24 cellular contexts compared by ENCODE assay signal in genomic region chr12:21647179-21647578, GRCh38. TPM values are rescaled to one million over a fixed set of nuclear protein-coding genes. Genes with fewer than 3 reads are reported as not detected.
DNase-seq lines count a peak whose midpoint lies in the region; ATAC-seq, FAIRE-seq and TF ChIP-seq lines count a peak whose summit lies in the region.
"Had no signal": no experiment of that assay in that cellular context is flagged by ENCODE, and none has a peak within 500 bp of the region (broad histone marks: within the 10 kb centered on the region; RNA-seq: fewer than 3 reads in every experiment).

No MANE protein-coding gene starts in this region.

- no peak for FAIRE-seq in A549 (lab: Jason Lieb, UNC)
- FAIRE-seq: endometrium had no signal

- peaks cover 73% of the 10 kb centered on the region for H3K36me3 Mint-ChIP-seq in CD4-positive, CD25-positive, alpha-beta regulatory T cell
- H3K36me3 Mint-ChIP-seq in IgD-negative memory B cell (peaks cover 9% of the 10 kb centered on the region), brain (peaks cover 96% of the 10 kb centered on the region)

- ATAC-seq in A549 (no peak), mucosa of descending colon (no peak)
- ATAC-seq in CD4-positive, CD25-positive, alpha-beta regulatory T cell (ENCODE audit: low read depth in 2 of 2): no peak
- ATAC-seq: stimulated activated effector memory CD8-positive, alpha-beta T cell treated with anti-CD3 and anti-CD28 coated beads, Interleukin-12 subunit alpha, Interleukin-12 subunit beta, amount 100 ng/mL, for 72 hours had no signal

- TF ChIP-seq EP300 in A549 (IDR thresholded peaks at IDR 0.05) (no peak), SK-N-SH (IDR thresholded peaks at IDR 0.05; ENCODE audit: borderline replicate concordance in 1 of 2, low read depth in 1 of 2, low read length in 1 of 2) (no peak)

- peaks cover 93% of the 10 kb centered on the region for H3K4me1 ChIP-seq in A549
- peaks cover 67% of the 10 kb centered on the region for H3K4me1 ChIP-seq in CD4-positive, CD25-positive, alpha-beta regulatory T cell (ENCODE audit: control insufficient read depth, insufficient read depth, low read length, poor library complexity, severe bottlenecking)
- no peaks in the 10 kb centered on the region for H3K4me1 ChIP-seq in mucosa of descending colon (ENCODE audit: low read depth)
- H3K4me1 ChIP-seq in SK-N-SH (ENCODE audit: control insufficient read depth in 1 of 2, insufficient read depth in 2 of 2, low read depth in 1 of 2, low read length in 1 of 2): peaks cover 4 to 8% of the 10 kb centered on the region in 2 experiments; a peak in 2 of 4 replicates

- TF ChIP-seq CTCF in A549 (IDR thresholded peaks at IDR 0.05): no peak
- TF ChIP-seq CTCF in brain (conservative IDR thresholded peaks at IDR 0.05): no peak
- no peak for TF ChIP-seq CTCF in mucosa of descending colon (IDR thresholded peaks at IDR 0.05)
- no peak for TF ChIP-seq CTCF in SK-N-SH (IDR thresholded peaks at IDR 0.05)

- CTCF ChIA-PET in A549 (lab: Yijun Ruan, JAX) (interaction anchor here (0.6 to 2.8 kb wide), 4 partner anchors 13 to 410 kb away, joined by 3 to 12 read pairs (median 5); no protein-coding TSS in a partner anchor), SK-N-SH (lab: Yijun Ruan, JAX) (interaction anchor here (1.4 to 2.6 kb wide), 3 partner anchors 10 to 33 kb away, joined by 3 to 7 read pairs (median 5); partner anchors contain the start of gene LDHB)

- no peaks in the 10 kb centered on the region for H3K9me2 ChIP-seq in SK-N-SH

- H3K9me3 Mint-ChIP-seq in CD4-positive, CD25-positive, alpha-beta regulatory T cell: peaks cover 0 to 1% (median 0%) of the 10 kb centered on the region in 7 donors
- H3K9me3 Mint-ChIP-seq in IgD-negative memory B cell (no peaks in the 10 kb centered on the region), brain (no peaks in the 10 kb centered on the region)
- H3K9me3 Mint-ChIP-seq: activated CD4-positive, alpha-beta memory T cell treated with anti-CD3 and anti-CD28 coated beads, Interleukin-2, amount 10 ng/mL, durations not matched to agents 7 days and 5 days; stimulated activated effector memory CD8-positive, alpha-beta T cell treated with anti-CD3 and anti-CD28 coated beads, Interleukin-12 subunit alpha, Interleukin-12 subunit beta, amount 100 ng/mL, for 72 hours had no signal

- H3K27ac ChIP-seq in A549 (peak overlapping the region; percentile 58 to 69; a peak in 4 of 6 replicates), SK-N-SH (ENCODE audit: low read depth in 2 of 2, low read length in 1 of 2) (no peak overlapping the region)
- no peak overlapping the region for H3K27ac ChIP-seq in CD4-positive, CD25-positive, alpha-beta regulatory T cell (ENCODE audit: insufficient read depth, low read length, poor library complexity, severe bottlenecking)
- H3K27ac ChIP-seq: KMS-11, skin epidermis had no signal

- no peaks in the 10 kb centered on the region for H4K20me1 ChIP-seq in SK-N-SH (ENCODE audit: insufficient read depth)

- DNase-seq in A549 (ENCODE audit: low read depth in 1 of 2, low spot score in 1 of 2) (no peak), mucosa of descending colon (no peak), SK-N-SH (no peak)
- DNase-seq in CD4-positive, CD25-positive, alpha-beta regulatory T cell: no peak
- DNase-seq in activated CD8-positive, alpha-beta memory T cell treated with anti-CD3 and anti-CD28 coated beads, Interleukin-2, amount 50 U/mL, for 48 hours: no peak
- DNase-seq: activated CD4-positive, alpha-beta memory T cell treated with anti-CD3 and anti-CD28 coated beads, Interleukin-2, amount 10 ng/mL, durations not matched to agents 7 days and 5 days; amygdala; COR-L47; H7; kidney glomerular epithelial cell; MV-4-11; NCI-H187; NCI-H69; occipital lobe; stimulated activated CD4-positive, alpha-beta T cell treated with anti-CD3 and anti-CD28 coated beads, Interleukin-2, amount 100 ng/mL, for 24 hours had no signal

- peaks cover 94% of the 10 kb centered on the region for H3K36me3 ChIP-seq in CD4-positive, CD25-positive, alpha-beta regulatory T cell (ENCODE audit: control insufficient read depth, insufficient read depth, low read length)
- H3K36me3 ChIP-seq in mucosa of descending colon (ENCODE audit: low read depth): peaks cover 4% of the 10 kb centered on the region
- peaks cover 72 to 83% of the 10 kb centered on the region in 2 experiments for H3K36me3 ChIP-seq in SK-N-SH (replicated peaks in 1 of 2; ENCODE audit: control insufficient read depth in 1 of 2, insufficient read depth in 2 of 2, low read length in 1 of 2)

- peak overlapping the region; percentile 63 to 89 (median 67) for H3K27ac Mint-ChIP-seq in CD4-positive, CD25-positive, alpha-beta regulatory T cell
- peak overlapping the region in 2 of 3 donors; percentile 19 to 77 for H3K27ac Mint-ChIP-seq in IgD-negative memory B cell
- H3K27ac Mint-ChIP-seq in brain: peak overlapping the region; percentile 6 to 73 (median 44)
- H3K27ac Mint-ChIP-seq: activated CD4-positive, alpha-beta memory T cell treated with anti-CD3 and anti-CD28 coated beads, Interleukin-2, amount 10 ng/mL, durations not matched to agents 7 days and 5 days; stimulated activated effector memory CD8-positive, alpha-beta T cell treated with anti-CD3 and anti-CD28 coated beads, Interleukin-12 subunit alpha, Interleukin-12 subunit beta, amount 100 ng/mL, for 72 hours had no signal

- H3K9ac ChIP-seq in SK-N-SH: no peak overlapping the region
- H3K9ac ChIP-seq: KMS-11 had no signal

- no peak for TF ChIP-seq POLR2A in A549 (IDR thresholded peaks at IDR 0.05; ENCODE audit: low read length)

- TF ChIP-seq RAD21 in A549 (conservative IDR thresholded peaks at IDR 0.05 in 1 of 2, IDR thresholded peaks at IDR 0.05 in 1 of 2): no peak
- TF ChIP-seq RAD21 in SK-N-SH (IDR thresholded peaks at IDR 0.05; ENCODE audit: low read length): no peak

- H3K79me2 ChIP-seq in SK-N-SH (ENCODE audit: insufficient read depth): peaks cover 31% of the 10 kb centered on the region

- H3K27me3 ChIP-seq in CD4-positive, CD25-positive, alpha-beta regulatory T cell (ENCODE audit: control insufficient read depth, insufficient read depth, low read length): no peaks in the 10 kb centered on the region
- no peaks in the 10 kb centered on the region for H3K27me3 ChIP-seq in SK-N-SH (ENCODE audit: insufficient read depth)

- no peaks in the 10 kb centered on the region for H3K27me3 Mint-ChIP-seq in CD4-positive, CD25-positive, alpha-beta regulatory T cell
- H3K27me3 Mint-ChIP-seq in IgD-negative memory B cell (no peaks in the 10 kb centered on the region), brain (no peaks in the 10 kb centered on the region)
- H3K27me3 Mint-ChIP-seq: activated CD4-positive, alpha-beta memory T cell treated with anti-CD3 and anti-CD28 coated beads, Interleukin-2, amount 10 ng/mL, durations not matched to agents 7 days and 5 days had no signal

- no peak overlapping the region for H2AFZ ChIP-seq in SK-N-SH (ENCODE audit: low read depth)

- intact Hi-C loops in mucosa of descending colon (cut with DNase I, micrococcal nuclease): no loop called here

- H3K9me3 ChIP-seq in A549 (no peaks in the 10 kb centered on the region), mucosa of descending colon (no peaks in the 10 kb centered on the region), SK-N-SH (no peaks in the 10 kb centered on the region)
- no peaks in the 10 kb centered on the region for H3K9me3 ChIP-seq in CD4-positive, CD25-positive, alpha-beta regulatory T cell (ENCODE audit: control insufficient read depth in 2 of 2, low read length in 2 of 2)

- H3K4me3 ChIP-seq in A549 (no peak overlapping the region), mucosa of descending colon (no peak overlapping the region), SK-N-SH (ENCODE audit: low read depth in 2 of 2, low read length in 1 of 2) (no peak overlapping the region)
- H3K4me3 ChIP-seq in CD4-positive, CD25-positive, alpha-beta regulatory T cell (ENCODE audit: low read depth, low read length): no peak overlapping the region
- H3K4me3 ChIP-seq: skin epidermis had no signal

- H3K4me1 Mint-ChIP-seq in CD4-positive, CD25-positive, alpha-beta regulatory T cell: peaks cover 54 to 96% (median 80%) of the 10 kb centered on the region in 4 donors
- H3K4me1 Mint-ChIP-seq in IgD-negative memory B cell (peaks cover 2 to 12% (median 11%) of the 10 kb centered on the region in 3 donors), brain (peaks cover 76% of the 10 kb centered on the region)

- H3F3A ChIP-seq in SK-N-SH (replicated peaks; ENCODE audit: insufficient read depth): peaks cover 3% of the 10 kb centered on the region

- H3K4me2 ChIP-seq in A549 (peak overlapping the region; percentile 63), SK-N-SH (no peak overlapping the region)
- H3K4me2 ChIP-seq: KMS-11 had no signal

- no peak overlapping the region for H3K4me3 Mint-ChIP-seq in CD4-positive, CD25-positive, alpha-beta regulatory T cell
- H3K4me3 Mint-ChIP-seq in IgD-negative memory B cell (no peak overlapping the region), brain (no peak overlapping the region)
- H3K4me3 Mint-ChIP-seq: activated CD4-positive, alpha-beta memory T cell treated with anti-CD3 and anti-CD28 coated beads, Interleukin-2, amount 10 ng/mL, durations not matched to agents 7 days and 5 days; stimulated activated effector memory CD8-positive, alpha-beta T cell treated with anti-CD3 and anti-CD28 coated beads, Interleukin-12 subunit alpha, Interleukin-12 subunit beta, amount 100 ng/mL, for 72 hours had no signal

- POLR2A ChIA-PET in A549 (lab: Yijun Ruan, JAX): interaction anchor here (3.9 kb wide), 1 partner anchor 10 kb away, joined by 36 read pairs; the partner anchor contains the start of gene LDHB
- POLR2A ChIA-PET in SK-N-SH (lab: Yijun Ruan, JAX): interaction anchor here (0.6 kb wide), 1 partner anchor 16 kb away, joined by 4 read pairs; no protein-coding TSS in a partner anchor

RNA-seq across cellular contexts. Expression of gene LDHB, which starts 10.5 kb away (rescaled TPM):
- polyA plus RNA-seq in A549 (2011; rRNA removed) (1,881 and 2,260 TPM in 2 replicates), A549 (2017; fragmentation: RNase III; extraction: RNeasy Plus Mini Kit Qiagen cat#74134 plus additional on column Dnase treatment) (1,745 to 1,852 TPM (median 1,788 TPM) in 3 replicates), IgD-negative memory B cell (429 TPM), brain (ENCODE audit: insufficient read depth, low read depth, low replicate concordance) (475 TPM), SK-N-SH (2012; rRNA removed) (469 and 556 TPM in 2 replicates)
- polyA plus RNA-seq in A549 (2012; cell fraction: cytosol; rRNA removed): 882 and 1,113 TPM in 2 replicates
- 378 and 581 TPM in 2 replicates for polyA plus RNA-seq in A549 (2012; cell fraction: nucleus; rRNA removed)
- polyA minus RNA-seq in A549 (2011; rRNA and poly(A)+ RNA removed): 554 and 593 TPM in 2 replicates
- total RNA-seq in CD4-positive, CD25-positive, alpha-beta regulatory T cell: 602 TPM
- 1,000 to 10,000 TPM; 1,925 to 2,327 (median 2,062) TPM for polyA plus RNA-seq in CD4-positive, CD25-positive, alpha-beta regulatory T cell
- 100 to 1,000 TPM in 2 of 3 donors, 10 to 100 TPM in 1; 95.4 to 347 (median 252) TPM for total RNA-seq in mucosa of descending colon
- polyA plus RNA-seq in SK-N-SH (2012; cell fraction: cytosol; rRNA removed): 759 and 1,002 TPM in 2 replicates
- polyA plus RNA-seq in SK-N-SH (2012; cell fraction: nucleus; rRNA removed): 133 and 255 TPM in 2 replicates

RNA-seq across cellular contexts. Expression of gene GYS2, which starts 42.5 kb away (rescaled TPM):
- polyA plus RNA-seq in A549 (2011; rRNA removed): 0.19 TPM in 2 replicates
- 0.01 TPM in 1 of 2 replicates, not detected in the other for polyA plus RNA-seq in A549 (2012; cell fraction: cytosol; rRNA removed)
- 0.04 and 0.15 TPM in 2 replicates for polyA plus RNA-seq in A549 (2012; cell fraction: nucleus; rRNA removed)
- 0.04 TPM in 1 of 3 replicates, not detected in the others for polyA plus RNA-seq in A549 (2017; fragmentation: RNase III; extraction: RNeasy Plus Mini Kit Qiagen cat#74134 plus additional on column Dnase treatment)
- not detected in 2 replicates for polyA minus RNA-seq in A549 (2011; rRNA and poly(A)+ RNA removed)
- total RNA-seq in CD4-positive, CD25-positive, alpha-beta regulatory T cell: not detected
- under 1 TPM in 2 of 4 donors, not detected in 2; 0.08 to 0.09 TPM for polyA plus RNA-seq in CD4-positive, CD25-positive, alpha-beta regulatory T cell
- not detected for polyA plus RNA-seq in IgD-negative memory B cell
- not detected for polyA plus RNA-seq in brain (ENCODE audit: insufficient read depth, low read depth, low replicate concordance)
- total RNA-seq in mucosa of descending colon: not detected
- 0.02 TPM in 1 of 2 replicates, not detected in the other for polyA plus RNA-seq in SK-N-SH (2012; rRNA removed)
- polyA plus RNA-seq in SK-N-SH (2012; cell fraction: cytosol; rRNA removed): not detected in 2 replicates
- not detected in 2 replicates for polyA plus RNA-seq in SK-N-SH (2012; cell fraction: nucleus; rRNA removed)
- total RNA-seq: activated CD4-positive, alpha-beta memory T cell treated with anti-CD3 and anti-CD28 coated beads, Interleukin-2, amount 10 ng/mL, durations not matched to agents 7 days and 5 days; Daoy; H7; lung microvascular endothelial cell; occipital lobe; RPMI7951 had no signal

Comparison
In these comparisons a context has a peak if more than half of its experiments do, and no peak if none do; other contexts are left out.
1. H3K27ac ChIP-seq: peak in A549 (2 of 2); none in CD4-positive, CD25-positive, alpha-beta regulatory T cell (single experiment) and SK-N-SH (0 of 2).
2. Peak in every context shown above with its lines, with median percentiles within 50 percentile points of each other: H3K27ac Mint-ChIP-seq.